ENCODE assay signal across 12 cellular contexts in genomic region chr2:15223887-15224286, GRCh38.
A peak's percentile ranks its signal among the peaks of the same experiment; 100 is the strongest.
DNase-seq lines count a peak whose midpoint lies in the region; ATAC-seq and TF ChIP-seq lines count a peak whose summit lies in the region.
"Had no signal": no experiment of that assay in that cellular context is flagged by ENCODE, and none has a peak within 500 bp of the region (broad histone marks: within the 10 kb centered on the region; RNA-seq: fewer than 3 reads in every experiment).

No MANE protein-coding gene starts in this region.

- H4K20me1 ChIP-seq in PC-3 (ENCODE audit: low read length) (no peaks in the 10 kb centered on the region), MM.1S (ENCODE audit: insufficient read depth, low read length) (no peaks in the 10 kb centered on the region)
- H4K20me1 ChIP-seq: BLaER1 treated with 17β-estradiol and CSF1 and Interleukin-3, amounts not matched to agents 10 nM and 100 nM had no signal

- H3K4me3 ChIP-seq in right cardiac atrium (ENCODE audit: low read length) (no peak overlapping the region), PC-3 (ENCODE audit: low read length) (no peak overlapping the region), fibroblast of mammary gland (ENCODE audit: control insufficient read depth, low read depth, low read length) (no peak overlapping the region), MM.1S (ENCODE audit: low read length) (no peak overlapping the region)
- H3K4me3 ChIP-seq: BLaER1 treated with 17β-estradiol and CSF1 and Interleukin-3, amounts not matched to agents 10 nM and 100 nM; neural progenitor cell had no signal

- H3K9me2 ChIP-seq in PC-3 (replicated peaks; ENCODE audit: low read length) = no peaks in the 10 kb centered on the region
- H3K9me2 ChIP-seq in MM.1S (replicated peaks; ENCODE audit: insufficient read depth, low read length) = no peaks in the 10 kb centered on the region

- H3K9ac ChIP-seq in PC-3 (ENCODE audit: low read length) (no peak overlapping the region), MM.1S (ENCODE audit: low read length) (no peak overlapping the region)
- H3K9ac ChIP-seq: BLaER1 treated with 17β-estradiol and CSF1 and Interleukin-3, amounts not matched to agents 10 nM and 100 nM; neural progenitor cell had no signal

- H3K36me3 ChIP-seq in PC-3 (ENCODE audit: low read depth, low read length) (peaks cover 6% of the 10 kb centered on the region), MM.1S (replicated peaks; ENCODE audit: insufficient read depth, low read length) (no peaks in the 10 kb centered on the region; the same call in 1 of the 2 replicates)
- H3K36me3 ChIP-seq: neural progenitor cell had no signal

- no peaks in the 10 kb centered on the region for H3K27me3 ChIP-seq in right cardiac atrium (ENCODE audit: control insufficient read depth, insufficient read depth)
- no peaks in the 10 kb centered on the region for H3K27me3 ChIP-seq in PC-3 (ENCODE audit: low read length)
- no peaks in the 10 kb centered on the region for H3K27me3 ChIP-seq in MM.1S (replicated peaks; ENCODE audit: insufficient read depth, low read length)
- H3K27me3 ChIP-seq: BLaER1 treated with 17β-estradiol and CSF1 and Interleukin-3, amounts not matched to agents 10 nM and 100 nM; neural progenitor cell had no signal

- 36% methylated on average over 3 of the region's 3 CpGs for WGBS in right cardiac atrium

- POLR2A ChIA-PET in PC-3 (lab: Charles Lee; ENCODE audit: unreplicated experiment) = no interaction called here
- POLR2A ChIA-PET in activated CD4-positive, alpha-beta memory T cell treated with anti-CD3 and anti-CD28 coated beads, Interleukin-2, amount 10 ng/mL, durations not matched to agents 7 days and 5 days (lab: Charles Lee) = interaction anchor here (1.7 kb wide), 1 partner anchor 338 kb away, joined by 4 read pairs; the partner anchor contains the start of gene NBAS

- H3F3A ChIP-seq in PC-3 (ENCODE audit: low read length, unreplicated experiment) (no peaks in the 10 kb centered on the region), MM.1S (ENCODE audit: insufficient read depth, low read length) (no peaks in the 10 kb centered on the region)

- intact Hi-C loops in Right ventricle myocardium superior (cut with DNase I) (no loop called here), right cardiac atrium (cut with DNase I) (no loop called here), PC-3 (cut with micrococcal nuclease) (no loop called here)

- no TSS peak for BruUV-seq in PC-3 (replicated peaks; lab: Mats Ljungman, UMichigan)

- H3K36me3 Mint-ChIP-seq in activated naive CD4-positive, alpha-beta T cell treated with anti-CD3 and anti-CD28 coated beads, Interleukin-2, amount 10 ng/mL, durations not matched to agents 7 days and 5 days = peaks cover 9% of the 10 kb centered on the region
- peaks cover 11% of the 10 kb centered on the region for H3K36me3 Mint-ChIP-seq in activated CD4-positive, alpha-beta memory T cell treated with anti-CD3 and anti-CD28 coated beads, Interleukin-2, amount 10 ng/mL, durations not matched to agents 7 days and 5 days (ENCODE audit: low read depth)

- no peaks in the 10 kb centered on the region for H3K4me1 ChIP-seq in right cardiac atrium (ENCODE audit: control insufficient read depth, insufficient read depth, low read length)
- H3K4me1 ChIP-seq in PC-3 (ENCODE audit: insufficient read depth, low read length) = no peaks in the 10 kb centered on the region
- H3K4me1 ChIP-seq in MM.1S (ENCODE audit: low read length) = no peaks in the 10 kb centered on the region

- H3K4me2 ChIP-seq in PC-3 (ENCODE audit: low read length) = no peak overlapping the region
- no peak overlapping the region for H3K4me2 ChIP-seq in MM.1S (ENCODE audit: low read depth, low read length)
- H3K4me2 ChIP-seq: neural progenitor cell had no signal

- peak; percentile 39 for ATAC-seq in Right ventricle myocardium superior (ENCODE audit: poor library complexity)
- no peak for ATAC-seq in right cardiac atrium
- ATAC-seq in PC-3 = 0 out of 2 replicates have a peak, but pooled peaks have one; percentile 31

- H3K9me3 Mint-ChIP-seq in activated naive CD4-positive, alpha-beta T cell treated with anti-CD3 and anti-CD28 coated beads, Interleukin-2, amount 10 ng/mL, durations not matched to agents 7 days and 5 days = no peaks in the 10 kb centered on the region
- peaks cover 2% of the 10 kb centered on the region for H3K9me3 Mint-ChIP-seq in activated CD4-positive, alpha-beta memory T cell treated with anti-CD3 and anti-CD28 coated beads, Interleukin-2, amount 10 ng/mL, durations not matched to agents 7 days and 5 days

- TF ChIP-seq CTCF in PC-3 (conservative IDR thresholded peaks at IDR 0.05; ENCODE audit: low read depth, low read length) (no peak), fibroblast of mammary gland (conservative IDR thresholded peaks at IDR 0.05; ENCODE audit: control insufficient read depth, insufficient read depth, low read depth, low read length) (no peak), MM.1S (IDR thresholded peaks at IDR 0.05; ENCODE audit: low read length) (no peak)

- H3K9me3 ChIP-seq in right cardiac atrium (ENCODE audit: control insufficient read depth, low read length) (no peaks in the 10 kb centered on the region), PC-3 (ENCODE audit: low read length) (no peaks in the 10 kb centered on the region), MM.1S (replicated peaks; ENCODE audit: insufficient read depth, low read length) (no peaks in the 10 kb centered on the region)

- no peak overlapping the region for H2AFZ ChIP-seq in PC-3 (ENCODE audit: low read length)
- H2AFZ ChIP-seq in MM.1S (ENCODE audit: low read length) = no peak overlapping the region
- H2AFZ ChIP-seq: neural progenitor cell had no signal

- no peak for DNase-seq in Right ventricle myocardium superior
- no peak for DNase-seq in right cardiac atrium
- peak; percentile 39 for DNase-seq in PC-3
- peak; percentile 88 for DNase-seq in fibroblast of mammary gland (ENCODE audit: low read depth)
- no peak for DNase-seq in MM.1S
- DNase-seq in activated naive CD4-positive, alpha-beta T cell treated with anti-CD3 and anti-CD28 coated beads, Interleukin-2, amount 10 ng/mL, durations not matched to agents 7 days and 5 days = no peak
- no peak for DNase-seq in NCI-H1417 (lab: John Stamatoyannopoulos, UW)
- DNase-seq in activated CD4-positive, alpha-beta memory T cell treated with anti-CD3 and anti-CD28 coated beads, Interleukin-2, amount 10 ng/mL, durations not matched to agents 7 days and 5 days = no peak
- DNase-seq: activated CD4-positive, alpha-beta T cell treated with anti-CD3 and anti-CD28 coated beads for 1 hour; hypothalamus had no signal

- no peak overlapping the region for H3K27ac Mint-ChIP-seq in activated naive CD4-positive, alpha-beta T cell treated with anti-CD3 and anti-CD28 coated beads, Interleukin-2, amount 10 ng/mL, durations not matched to agents 7 days and 5 days
- no peak overlapping the region for H3K27ac Mint-ChIP-seq in activated CD4-positive, alpha-beta memory T cell treated with anti-CD3 and anti-CD28 coated beads, Interleukin-2, amount 10 ng/mL, durations not matched to agents 7 days and 5 days
- H3K27ac Mint-ChIP-seq: neural progenitor cell had no signal

- CTCF ChIA-PET in PC-3 (lab: Charles Lee) = interaction anchor here (0.7 kb wide), 1 partner anchor 707 kb away, joined by 7 read pairs; no protein-coding TSS in a partner anchor
- CTCF ChIA-PET in activated naive CD4-positive, alpha-beta T cell treated with anti-CD3 and anti-CD28 coated beads, Interleukin-2, amount 10 ng/mL, durations not matched to agents 7 days and 5 days (lab: Charles Lee) = no interaction called here
- CTCF ChIA-PET in activated CD4-positive, alpha-beta memory T cell treated with anti-CD3 and anti-CD28 coated beads, Interleukin-2, amount 10 ng/mL, durations not matched to agents 7 days and 5 days (lab: Charles Lee) = no interaction called here

- H3K27ac ChIP-seq in right cardiac atrium (ENCODE audit: low read length) = no peak overlapping the region
- no peak overlapping the region for H3K27ac ChIP-seq in PC-3 (ENCODE audit: low read length)
- H3K27ac ChIP-seq in MM.1S (ENCODE audit: low read length) = no peak overlapping the region
- H3K27ac ChIP-seq: neural progenitor cell had no signal

- H3K4me1 Mint-ChIP-seq in activated naive CD4-positive, alpha-beta T cell treated with anti-CD3 and anti-CD28 coated beads, Interleukin-2, amount 10 ng/mL, durations not matched to agents 7 days and 5 days = no peaks in the 10 kb centered on the region
- H3K4me1 Mint-ChIP-seq in activated CD4-positive, alpha-beta memory T cell treated with anti-CD3 and anti-CD28 coated beads, Interleukin-2, amount 10 ng/mL, durations not matched to agents 7 days and 5 days = no peaks in the 10 kb centered on the region

- no peaks in the 10 kb centered on the region for H3K79me2 ChIP-seq in PC-3 (ENCODE audit: low read length)
- H3K79me2 ChIP-seq in MM.1S (ENCODE audit: low read length) = no peaks in the 10 kb centered on the region

- no peak overlapping the region for H3K4me3 Mint-ChIP-seq in activated naive CD4-positive, alpha-beta T cell treated with anti-CD3 and anti-CD28 coated beads, Interleukin-2, amount 10 ng/mL, durations not matched to agents 7 days and 5 days
- H3K4me3 Mint-ChIP-seq in activated CD4-positive, alpha-beta memory T cell treated with anti-CD3 and anti-CD28 coated beads, Interleukin-2, amount 10 ng/mL, durations not matched to agents 7 days and 5 days = no peak overlapping the region
- H3K4me3 Mint-ChIP-seq: neural progenitor cell had no signal

- no peaks in the 10 kb centered on the region for H3K27me3 Mint-ChIP-seq in activated naive CD4-positive, alpha-beta T cell treated with anti-CD3 and anti-CD28 coated beads, Interleukin-2, amount 10 ng/mL, durations not matched to agents 7 days and 5 days
- no peaks in the 10 kb centered on the region for H3K27me3 Mint-ChIP-seq in activated CD4-positive, alpha-beta memory T cell treated with anti-CD3 and anti-CD28 coated beads, Interleukin-2, amount 10 ng/mL, durations not matched to agents 7 days and 5 days

Comparison
In these comparisons a context has a peak if more than half of its experiments do, and no peak if none do; other contexts are left out.
1. ATAC-seq: peak in Right ventricle myocardium superior (single experiment) and PC-3 (single experiment); none in right cardiac atrium (0 of 2).
2. DNase-seq: peak in PC-3 (single experiment) and fibroblast of mammary gland (single experiment); none in Right ventricle myocardium superior (single experiment), right cardiac atrium (0 of 3), MM.1S (single experiment), activated naive CD4-positive, alpha-beta T cell treated with anti-CD3 and anti-CD28 coated beads, Interleukin-2, amount 10 ng/mL, durations not matched to agents 7 days and 5 days (single experiment), NCI-H1417 (0 of 3) and activated CD4-positive, alpha-beta memory T cell treated with anti-CD3 and anti-CD28 coated beads, Interleukin-2, amount 10 ng/mL, durations not matched to agents 7 days and 5 days (single experiment).